Comparison of ENCODE assay signal across 11 cellular contexts in genomic region chr13:22126433-22127021, GRCh38.
A peak's percentile ranks its signal among the peaks of the same experiment; 100 is the strongest.
DNase-seq lines count a peak whose midpoint lies in the region; ATAC-seq and TF ChIP-seq lines count a peak whose summit lies in the region.
"Had no signal": no experiment of that assay in that cellular context is flagged by ENCODE, and none has a peak within 500 bp of the region (broad histone marks: within the 10 kb centered on the region; RNA-seq: fewer than 3 reads in every experiment).

No MANE protein-coding gene starts in this region.

- POLR2A ChIA-PET in naive thymus-derived CD4-positive, alpha-beta T cell (lab: Charles Lee): no interaction called here

- H3K4me3 ChIP-seq in naive thymus-derived CD4-positive, alpha-beta T cell (ENCODE audit: low read length): no peak overlapping the region
- no peak overlapping the region for H3K4me3 ChIP-seq in coronary artery
- H3K4me3 ChIP-seq: MG63 had no signal

- no peak for DNase-seq in naive thymus-derived CD4-positive, alpha-beta T cell
- no peak for DNase-seq in coronary artery (ENCODE audit: low spot score)
- DNase-seq in AG08395 (ENCODE audit: low spot score): no peak
- no peak for DNase-seq in stimulated activated CD4-positive, alpha-beta T cell treated with anti-CD3 and anti-CD28 coated beads, Interleukin-4, amount 100 ng/mL, for 24 hours
- DNase-seq in activated CD4-positive, alpha-beta T cell treated with anti-CD3 and anti-CD28 coated beads for 4 hours: no peak
- DNase-seq: MG63, T-cell had no signal

- no peaks in the 10 kb centered on the region for H3K27me3 ChIP-seq in naive thymus-derived CD4-positive, alpha-beta T cell (ENCODE audit: control insufficient read depth in 2 of 2, insufficient read depth in 2 of 2, low read length in 2 of 2)
- H3K27me3 ChIP-seq: MG63 had no signal

- no peaks in the 10 kb centered on the region for H3K27me3 Mint-ChIP-seq in naive thymus-derived CD4-positive, alpha-beta T cell
- H3K27me3 Mint-ChIP-seq: T-cell had no signal

- H3K36me3 ChIP-seq in naive thymus-derived CD4-positive, alpha-beta T cell (ENCODE audit: control insufficient read depth in 2 of 3, insufficient read depth in 3 of 3, low read length in 3 of 3): no peaks in the 10 kb centered on the region
- H3K36me3 ChIP-seq: MG63 had no signal

- peaks cover 0 to 21% (median 8%) of the 10 kb centered on the region in 11 donors for H3K9me3 Mint-ChIP-seq in naive thymus-derived CD4-positive, alpha-beta T cell

- H3K4me3 Mint-ChIP-seq in naive thymus-derived CD4-positive, alpha-beta T cell: peak overlapping the region in 1 of 10 donors; percentile 8
- H3K4me3 Mint-ChIP-seq: brain, T-cell had no signal

- intact Hi-C loops in naive thymus-derived CD4-positive, alpha-beta T cell (cut with micrococcal nuclease): loop anchor here in 1 of 2 donors (1.0 kb wide), 1 partner anchor 12 kb away; no protein-coding TSS in a partner anchor

- H3K9me3 ChIP-seq in naive thymus-derived CD4-positive, alpha-beta T cell (ENCODE audit: control insufficient read depth in 2 of 3, low read length in 3 of 3): no peaks in the 10 kb centered on the region
- H3K9me3 ChIP-seq: MG63 had no signal

- peaks cover 0 to 6% of the 10 kb centered on the region in 2 donors for H3K4me1 ChIP-seq in naive thymus-derived CD4-positive, alpha-beta T cell (ENCODE audit: control insufficient read depth in 2 of 2, insufficient read depth in 2 of 2, low read length in 2 of 2)

- H3K36me3 Mint-ChIP-seq in naive thymus-derived CD4-positive, alpha-beta T cell: peaks cover 0 to 8% (median 5%) of the 10 kb centered on the region in 5 donors
- H3K36me3 Mint-ChIP-seq: brain, T-cell had no signal

- ATAC-seq in GM19023 (IDR thresholded peaks at IDR 0.05; ENCODE audit: unreplicated experiment) (peak; percentile 88), GM21825 (IDR thresholded peaks at IDR 0.05; ENCODE audit: unreplicated experiment) (peak; percentile 93), HG03565 (IDR thresholded peaks at IDR 0.05; ENCODE audit: unreplicated experiment) (peak; percentile 97)
- ATAC-seq in naive thymus-derived CD4-positive, alpha-beta T cell: peak; percentile 57

- TF ChIP-seq CTCF in coronary artery (IDR thresholded peaks at IDR 0.05): no peak

- no peak overlapping the region for H3K27ac ChIP-seq in naive thymus-derived CD4-positive, alpha-beta T cell (ENCODE audit: low read depth, low read length)
- no peak overlapping the region for H3K27ac ChIP-seq in coronary artery

- peaks cover 10 to 33% (median 13%) of the 10 kb centered on the region in 7 donors for H3K4me1 Mint-ChIP-seq in naive thymus-derived CD4-positive, alpha-beta T cell

- CTCF ChIA-PET in naive thymus-derived CD4-positive, alpha-beta T cell (lab: Charles Lee): interaction anchor here (0.6 kb wide), 1 partner anchor 1342 kb away, joined by 3 read pairs; no protein-coding TSS in a partner anchor

- peak overlapping the region in 1 of 9 donors; percentile 24 for H3K27ac Mint-ChIP-seq in naive thymus-derived CD4-positive, alpha-beta T cell
- H3K27ac Mint-ChIP-seq: brain had no signal
